8 cellular contexts compared by ENCODE assay signal in the genomic region with DNA sequence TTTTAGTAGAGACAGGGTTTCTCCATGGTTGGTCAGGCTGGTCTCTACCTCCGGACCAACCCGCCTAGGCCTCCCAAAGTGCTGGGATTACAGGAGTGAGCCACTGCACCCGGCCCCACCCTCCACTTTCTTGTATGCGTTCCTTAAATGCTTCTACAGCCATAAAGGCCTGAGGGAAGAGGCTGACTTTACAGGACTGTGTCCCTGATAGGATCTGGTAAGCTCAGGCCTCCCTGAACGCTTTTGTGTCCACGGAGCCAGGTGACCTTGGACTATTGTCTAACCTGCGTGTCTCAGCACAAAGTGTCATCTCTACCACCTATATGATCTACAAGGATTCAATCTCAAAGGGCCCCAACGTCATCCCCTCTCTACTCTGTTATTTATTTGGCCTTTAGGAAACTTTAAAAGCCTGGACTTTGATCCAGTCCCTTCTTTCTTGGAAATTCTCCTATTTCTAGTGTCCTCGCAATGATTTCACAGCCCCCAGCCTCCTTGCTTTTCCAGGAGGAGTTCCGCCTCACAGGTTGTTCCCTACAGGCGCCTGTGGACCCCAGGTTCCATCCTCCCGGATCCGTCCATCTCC. TPM values are rescaled to one million over a fixed set of nuclear protein-coding genes. Genes with fewer than 3 reads are reported as not detected.
DNase-seq lines count a peak whose midpoint lies in the region; ATAC-seq and TF ChIP-seq lines count a peak whose summit lies in the region.

No MANE protein-coding gene starts in this region.

- H3K9me3 ChIP-seq in thyroid gland: no peaks in the 10 kb centered on the region

- peak overlapping the region; percentile 75 for H3K27ac Mint-ChIP-seq in activated CD4-positive, alpha-beta T cell treated with anti-CD3 and anti-CD28 coated beads for 36 hours

- POLR2A ChIA-PET in activated CD4-positive, alpha-beta T cell treated with anti-CD3 and anti-CD28 coated beads for 36 hours (lab: Charles Lee): no interaction called here

- 10 to 19% methylated on average over 11 to 13 of the region's 13 CpGs for WGBS in thyroid gland, 2 donors

- no peaks in the 10 kb centered on the region for H3K36me3 ChIP-seq in thyroid gland

- ATAC-seq in activated CD4-positive, alpha-beta T cell treated with anti-CD3 and anti-CD28 coated beads for 36 hours: no peak
- ATAC-seq in left lobe of liver (peak; percentile 31), HG03108 (IDR thresholded peaks at IDR 0.05; ENCODE audit: unreplicated experiment) (no peak)

- H3K27me3 Mint-ChIP-seq in activated CD4-positive, alpha-beta T cell treated with anti-CD3 and anti-CD28 coated beads for 36 hours: no peaks in the 10 kb centered on the region

- DNase-seq in activated CD4-positive, alpha-beta T cell treated with anti-CD3 and anti-CD28 coated beads for 36 hours: no peak
- DNase-seq in activated CD4-positive, alpha-beta T cell treated with anti-CD3 and anti-CD28 coated beads for 4 hours: no peak
- no peak for DNase-seq in astrocyte of the cerebellum (ENCODE audit: low read depth)
- no peak for DNase-seq in left lobe of liver (ENCODE audit: low spot score)
- DNase-seq in thyroid gland: peak in 1 of 2 donors; percentile 27
- no peak for DNase-seq in iPS-NIHi7 (ENCODE audit: extremely low spot score)
- DNase-seq in GM19238 (ENCODE audit: insufficient read length, low spot score): no peak

- intact Hi-C loops in activated CD4-positive, alpha-beta T cell treated with anti-CD3 and anti-CD28 coated beads for 36 hours (cut with DNase I, micrococcal nuclease): loop anchor here (1.0 to 10.0 kb wide), 9 partner anchors 25 to 1499 kb away; a partner anchor contains a TSS
- intact Hi-C loops in thyroid gland (cut with DNase I): loop anchor here (10.0 kb wide), 1 partner anchor 49 kb away; a partner anchor contains a TSS

- peak overlapping the region; percentile 89 for H3K4me3 Mint-ChIP-seq in activated CD4-positive, alpha-beta T cell treated with anti-CD3 and anti-CD28 coated beads for 36 hours

- no peak for TF ChIP-seq POLR2A in thyroid gland (IDR thresholded peaks at IDR 0.05)

- in situ Hi-C loops in astrocyte of the cerebellum (cut with HindIII; ENCODE audit: low sequenced_read_pairs): no loop called here

- peak overlapping the region; percentile 82 for H3K4me3 ChIP-seq in astrocyte of the cerebellum (ENCODE audit: low read depth, low read length)
- H3K4me3 ChIP-seq in thyroid gland (replicated peaks in 1 of 3): peak overlapping the region; percentile 18 to 98 (median 52)

- no peaks in the 10 kb centered on the region for H3K27me3 ChIP-seq in thyroid gland

- TF ChIP-seq CTCF in astrocyte of the cerebellum (IDR thresholded peaks at IDR 0.05; ENCODE audit: low read depth, low read length, missing control alignments) (no peak), thyroid gland (IDR thresholded peaks at IDR 0.05) (no peak)

- peak overlapping the region in 2 of 3 donors; percentile 22 to 57 for H3K27ac ChIP-seq in thyroid gland

- CTCF ChIA-PET in activated CD4-positive, alpha-beta T cell treated with anti-CD3 and anti-CD28 coated beads for 36 hours (lab: Charles Lee): no interaction called here

- H3K4me1 ChIP-seq in thyroid gland: peaks cover 13 to 25% of the 10 kb centered on the region in 2 donors

- peaks cover 32% of the 10 kb centered on the region for H3K36me3 Mint-ChIP-seq in activated CD4-positive, alpha-beta T cell treated with anti-CD3 and anti-CD28 coated beads for 36 hours (ENCODE audit: low read depth)

- H3K9me3 Mint-ChIP-seq in activated CD4-positive, alpha-beta T cell treated with anti-CD3 and anti-CD28 coated beads for 36 hours (ENCODE audit: low read depth): no peaks in the 10 kb centered on the region

- peaks cover 44% of the 10 kb centered on the region for H3K4me1 Mint-ChIP-seq in activated CD4-positive, alpha-beta T cell treated with anti-CD3 and anti-CD28 coated beads for 36 hours

RNA-seq across cellular contexts. Expression of a gene that starts 0.7 kb away (rescaled TPM):
- total RNA-seq in activated CD4-positive, alpha-beta T cell treated with anti-CD3 and anti-CD28 coated beads for 36 hours: 1 to 10 TPM; 5.9 to 6.1 TPM
- total RNA-seq in left lobe of liver (7.1 TPM), thyroid gland (10 to 100 TPM in 2 of 4 donors, 1 to 10 TPM in 2; 5.3 to 13.6 (median 10.2) TPM)

RNA-seq across cellular contexts. Expression of a gene that starts 16.1 kb away (rescaled TPM):
- total RNA-seq in activated CD4-positive, alpha-beta T cell treated with anti-CD3 and anti-CD28 coated beads for 36 hours: 10 to 100 TPM; 16.8 to 18.2 TPM
- total RNA-seq in left lobe of liver: 10.2 TPM
- total RNA-seq in thyroid gland: 10 to 100 TPM; 21.8 to 35.8 (median 23.9) TPM

RNA-seq across cellular contexts. Expression of a gene that starts 35.6 kb away (rescaled TPM):
- total RNA-seq in activated CD4-positive, alpha-beta T cell treated with anti-CD3 and anti-CD28 coated beads for 36 hours: 10 to 100 TPM; 20.1 to 22.9 TPM
- total RNA-seq in left lobe of liver (19.1 TPM), thyroid gland (10 to 100 TPM; 15.9 to 36.5 (median 24.4) TPM)

RNA-seq across cellular contexts. Expression of a gene that starts 44.5 kb away (rescaled TPM):
- total RNA-seq in activated CD4-positive, alpha-beta T cell treated with anti-CD3 and anti-CD28 coated beads for 36 hours: 10 to 100 TPM; 20.3 to 20.5 TPM
- total RNA-seq in left lobe of liver: 4.6 TPM
- 10 to 100 TPM; 23.8 to 30.5 (median 27.5) TPM for total RNA-seq in thyroid gland
